In genomic region chr13:30346159-30346788, GRCh38 we compare ENCODE assay signal across 8 cellular contexts. TPM values are rescaled to one million over a fixed set of nuclear protein-coding genes. Genes with fewer than 3 reads are reported as not detected.
DNase-seq lines count a peak whose midpoint lies in the region; ATAC-seq and TF ChIP-seq lines count a peak whose summit lies in the region.

No MANE protein-coding gene starts in this region.

- peak overlapping the region; percentile 84 for H3K27ac Mint-ChIP-seq in activated T-cell treated with anti-CD3 and anti-CD28 coated beads, Interleukin-2, amount 50 U/mL, for 72 hours

- peaks cover 31% of the 10 kb centered on the region for H3K4me1 Mint-ChIP-seq in activated T-cell treated with anti-CD3 and anti-CD28 coated beads, Interleukin-2, amount 50 U/mL, for 72 hours (ENCODE audit: low read depth)

- H3K4me3 Mint-ChIP-seq in activated T-cell treated with anti-CD3 and anti-CD28 coated beads, Interleukin-2, amount 50 U/mL, for 72 hours, result peak overlapping the region; percentile 59 to 75

- peak; percentile 82 for ATAC-seq in GM19023 (IDR thresholded peaks at IDR 0.05; ENCODE audit: unreplicated experiment)
- peak; percentile 66 for ATAC-seq in HG03571 (IDR thresholded peaks at IDR 0.05; ENCODE audit: unreplicated experiment)
- ATAC-seq in activated T-cell treated with anti-CD3 and anti-CD28 coated beads, Interleukin-2, amount 50 U/mL, for 72 hours (replicated peaks in 1 of 2), result peak; percentile 92 to 97
- no peak for ATAC-seq in GM18517 (IDR thresholded peaks at IDR 0.05; ENCODE audit: unreplicated experiment)
- no peak for ATAC-seq in SK-N-SH treated with all-trans-retinoic acid at 6 μM for 48 hours

- no peaks in the 10 kb centered on the region for H3K27me3 Mint-ChIP-seq in activated T-cell treated with anti-CD3 and anti-CD28 coated beads, Interleukin-2, amount 50 U/mL, for 72 hours (ENCODE audit: low read depth)

- peaks cover 2 to 4% of the 10 kb centered on the region in 2 donors for H3K36me3 Mint-ChIP-seq in activated T-cell treated with anti-CD3 and anti-CD28 coated beads, Interleukin-2, amount 50 U/mL, for 72 hours (ENCODE audit: insufficient read depth in 2 of 2)

- H3K9me3 Mint-ChIP-seq in activated T-cell treated with anti-CD3 and anti-CD28 coated beads, Interleukin-2, amount 50 U/mL, for 72 hours, result peaks cover 0 to 6% of the 10 kb centered on the region in 2 donors

- DNase-seq in activated T-cell treated with anti-CD3 and anti-CD28 coated beads, Interleukin-2, amount 50 U/mL, for 72 hours, result peak; percentile 72 to 76
- DNase-seq in stimulated activated CD4-positive, alpha-beta T cell treated with anti-CD3 and anti-CD28 coated beads, Interleukin-2, amount 100 ng/mL, for 4 hours (ENCODE audit: low read depth), result peak; percentile 13
- DNase-seq in NCI-H1436 (lab: John Stamatoyannopoulos, UW) (no peak), NCI-H1105 treated with DMSO at 0.1 percent for 48 hours (lab: John Stamatoyannopoulos, UW) (no peak)

TF ChIP-seq in SK-N-SH treated with all-trans-retinoic acid at 6 μM for 48 hours, 23 proteins besides CTCF, POLR2A, EP300 and RAD21:
- TF ChIP-seq ZNF70 (CRISPR knock-in tag; IDR thresholded peaks at IDR 0.05), result no peak
- no peak for TF ChIP-seq BACH2 (CRISPR knock-in tag; IDR thresholded peaks at IDR 0.05; ENCODE audit: borderline replicate concordance)
- TF ChIP-seq CREB5 (CRISPR knock-in tag; IDR thresholded peaks at IDR 0.05; ENCODE audit: low read depth), result no peak
- TF ChIP-seq ARNTL (CRISPR knock-in tag; IDR thresholded peaks at IDR 0.05; ENCODE audit: borderline replicate concordance, low read depth), result no peak

RNA-seq across cellular contexts. Expression of gene KATNAL1, which starts 38.9 kb away (rescaled TPM):
- 10 to 100 TPM; 17.9 to 25.5 TPM for total RNA-seq in activated T-cell treated with anti-CD3 and anti-CD28 coated beads, Interleukin-2, amount 50 U/mL, for 72 hours

Comparison
In these comparisons a context has a peak if more than half of its experiments do, and no peak if none do; other contexts are left out.
1. ATAC-seq: peak in GM19023 (single experiment), HG03571 (single experiment) and activated T-cell treated with anti-CD3 and anti-CD28 coated beads, Interleukin-2, amount 50 U/mL, for 72 hours (2 of 2); none in GM18517 (single experiment) and SK-N-SH treated with all-trans-retinoic acid at 6 μM for 48 hours (single experiment).
2. DNase-seq: peak in activated T-cell treated with anti-CD3 and anti-CD28 coated beads, Interleukin-2, amount 50 U/mL, for 72 hours (2 of 2) and stimulated activated CD4-positive, alpha-beta T cell treated with anti-CD3 and anti-CD28 coated beads, Interleukin-2, amount 100 ng/mL, for 4 hours (single experiment); none in NCI-H1436 (single experiment) and NCI-H1105 treated with DMSO at 0.1 percent for 48 hours (single experiment).